ENCODE assay signal across 16 cellular contexts in the genomic region with DNA sequence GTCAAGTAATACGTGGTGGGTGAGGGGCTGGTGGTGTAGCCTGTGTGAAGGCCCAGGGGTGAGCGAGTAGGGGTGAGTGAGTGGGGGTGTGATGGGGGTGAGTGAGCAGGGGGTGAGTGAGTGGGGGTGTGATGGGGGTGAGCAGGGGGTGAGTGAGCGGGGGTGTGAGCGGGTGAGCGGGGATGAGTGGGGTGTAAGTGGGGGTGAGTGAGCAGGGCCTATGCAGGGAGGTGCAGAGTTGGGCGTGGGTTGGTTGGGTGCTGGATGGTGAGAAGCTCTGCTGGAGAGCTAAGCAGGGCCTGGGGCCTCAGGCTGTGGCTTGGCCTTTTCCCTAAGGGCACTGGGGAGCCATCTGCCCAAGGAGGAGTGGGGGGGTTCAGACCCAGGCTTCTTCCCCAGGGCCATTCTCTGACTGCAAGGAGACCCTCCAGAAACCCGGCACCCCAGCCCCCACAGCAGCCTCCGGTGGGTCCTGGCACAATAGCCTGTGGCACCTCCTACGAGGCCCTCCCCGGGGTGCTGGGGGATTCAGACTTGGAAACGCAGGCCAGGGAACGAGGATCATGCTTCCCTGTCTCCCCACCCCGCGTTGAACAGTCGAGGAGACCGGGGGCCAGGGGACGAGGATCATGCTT. TPM values are rescaled to one million over a fixed set of nuclear protein-coding genes. Genes with fewer than 3 reads are reported as not detected.
DNase-seq lines count a peak whose midpoint lies in the region; ATAC-seq and TF ChIP-seq lines count a peak whose summit lies in the region.
"Had no signal": no experiment of that assay in that cellular context is flagged by ENCODE, and none has a peak within 500 bp of the region (broad histone marks: within the 10 kb centered on the region; RNA-seq: fewer than 3 reads in every experiment).

No MANE protein-coding gene starts in this region.

- 90 to 93% methylated on average over 13 to 16 of the region's 17 CpGs for WGBS in body of pancreas, 2 donors

- H3K36me3 Mint-ChIP-seq in activated naive CD8-positive, alpha-beta T cell treated with anti-CD3 and anti-CD28 coated beads for 36 hours: peaks cover 4% of the 10 kb centered on the region

- intact Hi-C loops in body of pancreas (cut with DNase I): no loop called here

- H3K4me1 ChIP-seq in OCI-LY3 (ENCODE audit: low read length) (peaks cover 36% of the 10 kb centered on the region), body of pancreas (peaks cover 26% of the 10 kb centered on the region)

- H3K36me3 ChIP-seq in OCI-LY3 (replicated peaks; ENCODE audit: low read depth, low read length) (peaks cover 16% of the 10 kb centered on the region), body of pancreas (replicated peaks in 1 of 2; ENCODE audit: insufficient read depth in 1 of 2, low read depth in 2 of 2) (peaks cover 0 to 12% of the 10 kb centered on the region in 2 donors)
- H3K36me3 ChIP-seq: ovary had no signal

- peak overlapping the region; percentile 54 for H3K4me2 ChIP-seq in OCI-LY3 (ENCODE audit: low read length)

- no peaks in the 10 kb centered on the region for H3K9me3 Mint-ChIP-seq in activated naive CD8-positive, alpha-beta T cell treated with anti-CD3 and anti-CD28 coated beads for 36 hours
- H3K9me3 Mint-ChIP-seq: activated CD4-positive, alpha-beta memory T cell treated with anti-CD3 and anti-CD28 coated beads for 36 hours had no signal

- H3K27ac ChIP-seq in OCI-LY3 (ENCODE audit: low read length): peak overlapping the region; percentile 79
- H3K27ac ChIP-seq in body of pancreas: no peak overlapping the region
- H3K27ac ChIP-seq: 22Rv1, ovary, testis had no signal

- peak overlapping the region; percentile 74 for H3K27ac Mint-ChIP-seq in activated naive CD8-positive, alpha-beta T cell treated with anti-CD3 and anti-CD28 coated beads for 36 hours

- H3K4me3 Mint-ChIP-seq in activated naive CD8-positive, alpha-beta T cell treated with anti-CD3 and anti-CD28 coated beads for 36 hours: peak overlapping the region; percentile 6
- H3K4me3 Mint-ChIP-seq: activated CD4-positive, alpha-beta memory T cell treated with anti-CD3 and anti-CD28 coated beads for 36 hours had no signal

- H4K20me1 ChIP-seq in OCI-LY3 (ENCODE audit: insufficient read depth, low read length): no peaks in the 10 kb centered on the region

- TF ChIP-seq CTCF in OCI-LY3 (IDR thresholded peaks at IDR 0.05; ENCODE audit: low read depth, low read length) (no peak), body of pancreas (IDR thresholded peaks at IDR 0.05) (no peak)

- no peak for DNase-seq in activated CD4-positive, CD25-positive, alpha-beta regulatory T cell treated with anti-CD3 and anti-CD28 coated beads, Interleukin-2, amount 50 U/mL, for 72 hours
- peak; percentile 20 for DNase-seq in activated naive CD8-positive, alpha-beta T cell treated with anti-CD3 and anti-CD28 coated beads for 36 hours
- DNase-seq in stimulated activated CD4-positive, alpha-beta T cell treated with anti-CD3 and anti-CD28 coated beads, Interleukin-4, amount 100 ng/mL, for 24 hours: peak; percentile 24
- DNase-seq in NCI-H2196 treated with DMSO at 0.1 percent for 48 hours (lab: John Stamatoyannopoulos, UW; ENCODE audit: unreplicated experiment) (no peak), superior temporal gyrus (ENCODE audit: extremely low spot score) (no peak), body of pancreas (no peak)
- DNase-seq: lower lobe of right lung, NCI-H2227 treated with DMSO at 0.1 percent for 48 hours, SIG-M5 had no signal

- H3K27me3 Mint-ChIP-seq in activated naive CD8-positive, alpha-beta T cell treated with anti-CD3 and anti-CD28 coated beads for 36 hours: no peaks in the 10 kb centered on the region
- H3K27me3 Mint-ChIP-seq: activated CD4-positive, alpha-beta memory T cell treated with anti-CD3 and anti-CD28 coated beads for 36 hours had no signal

- H3K9ac ChIP-seq in OCI-LY3 (ENCODE audit: low read length): peak overlapping the region; percentile 48; the same call in 1 of the 2 replicates

- H3K9me3 ChIP-seq in OCI-LY3 (ENCODE audit: insufficient read depth, low read length) (no peaks in the 10 kb centered on the region), body of pancreas (no peaks in the 10 kb centered on the region)
- H3K9me3 ChIP-seq: heart left ventricle, lower lobe of right lung, ovary, testis had no signal

- TF ChIP-seq POLR2A in body of pancreas (IDR thresholded peaks at IDR 0.05): no peak

- ATAC-seq in activated CD4-positive, CD25-positive, alpha-beta regulatory T cell treated with anti-CD3 and anti-CD28 coated beads, Interleukin-2, amount 50 U/mL, for 24 hours: peak; percentile 15 to 19
- ATAC-seq in body of pancreas: no peak

- peaks cover 10% of the 10 kb centered on the region for H3K79me2 ChIP-seq in OCI-LY3 (ENCODE audit: low read length)

- no peak overlapping the region for H2AFZ ChIP-seq in OCI-LY3 (ENCODE audit: low read depth, low read length)

- peaks cover 16% of the 10 kb centered on the region for H3K4me1 Mint-ChIP-seq in activated naive CD8-positive, alpha-beta T cell treated with anti-CD3 and anti-CD28 coated beads for 36 hours

- peak overlapping the region; percentile 37 for H3K4me3 ChIP-seq in OCI-LY3 (ENCODE audit: low read length)
- no peak overlapping the region for H3K4me3 ChIP-seq in body of pancreas
- H3K4me3 ChIP-seq: heart left ventricle, lower lobe of right lung, ovary, testis had no signal

- no peaks in the 10 kb centered on the region for H3K27me3 ChIP-seq in OCI-LY3 (ENCODE audit: low read depth, low read length)
- no peaks in the 10 kb centered on the region for H3K27me3 ChIP-seq in body of pancreas
- H3K27me3 ChIP-seq: heart left ventricle, ovary, testis had no signal

RNA-seq across cellular contexts. Expression of a gene that starts 30.4 kb away (rescaled TPM):
- 1 to 10 TPM; 7.8 to 8.8 TPM for total RNA-seq in activated naive CD8-positive, alpha-beta T cell treated with anti-CD3 and anti-CD28 coated beads for 36 hours
- 100 to 1,000 TPM in 1 of 2 donors, 10 to 100 TPM in 1; 31.1 to 103 TPM for total RNA-seq in body of pancreas

RNA-seq across cellular contexts. Expression of a gene that starts 40.1 kb away (rescaled TPM):
- total RNA-seq in activated naive CD8-positive, alpha-beta T cell treated with anti-CD3 and anti-CD28 coated beads for 36 hours: not detected
- 10 to 100 TPM in 1 of 2 donors, 1 to 10 TPM in 1; 4.2 to 17.5 TPM for total RNA-seq in body of pancreas
- total RNA-seq: activated CD4-positive, alpha-beta memory T cell treated with anti-CD3 and anti-CD28 coated beads for 36 hours had no signal

Comparison
In these comparisons a context has a peak if more than half of its experiments do, and no peak if none do; other contexts are left out.
1. DNase-seq: peak in activated naive CD8-positive, alpha-beta T cell treated with anti-CD3 and anti-CD28 coated beads for 36 hours (single experiment) and stimulated activated CD4-positive, alpha-beta T cell treated with anti-CD3 and anti-CD28 coated beads, Interleukin-4, amount 100 ng/mL, for 24 hours (single experiment); none in activated CD4-positive, CD25-positive, alpha-beta regulatory T cell treated with anti-CD3 and anti-CD28 coated beads, Interleukin-2, amount 50 U/mL, for 72 hours (single experiment), NCI-H2196 treated with DMSO at 0.1 percent for 48 hours (single experiment), superior temporal gyrus (single experiment) and body of pancreas (0 of 4).
2. RNA of a gene that starts 40.1 kb away (total RNA-seq): 4.2 to 17.5 TPM in body of pancreas; not detected in activated naive CD8-positive, alpha-beta T cell treated with anti-CD3 and anti-CD28 coated beads for 36 hours; every median in the first group is over 4 times any median in the second.